1 cellular context compared by ENCODE assay signal in the genomic region with DNA sequence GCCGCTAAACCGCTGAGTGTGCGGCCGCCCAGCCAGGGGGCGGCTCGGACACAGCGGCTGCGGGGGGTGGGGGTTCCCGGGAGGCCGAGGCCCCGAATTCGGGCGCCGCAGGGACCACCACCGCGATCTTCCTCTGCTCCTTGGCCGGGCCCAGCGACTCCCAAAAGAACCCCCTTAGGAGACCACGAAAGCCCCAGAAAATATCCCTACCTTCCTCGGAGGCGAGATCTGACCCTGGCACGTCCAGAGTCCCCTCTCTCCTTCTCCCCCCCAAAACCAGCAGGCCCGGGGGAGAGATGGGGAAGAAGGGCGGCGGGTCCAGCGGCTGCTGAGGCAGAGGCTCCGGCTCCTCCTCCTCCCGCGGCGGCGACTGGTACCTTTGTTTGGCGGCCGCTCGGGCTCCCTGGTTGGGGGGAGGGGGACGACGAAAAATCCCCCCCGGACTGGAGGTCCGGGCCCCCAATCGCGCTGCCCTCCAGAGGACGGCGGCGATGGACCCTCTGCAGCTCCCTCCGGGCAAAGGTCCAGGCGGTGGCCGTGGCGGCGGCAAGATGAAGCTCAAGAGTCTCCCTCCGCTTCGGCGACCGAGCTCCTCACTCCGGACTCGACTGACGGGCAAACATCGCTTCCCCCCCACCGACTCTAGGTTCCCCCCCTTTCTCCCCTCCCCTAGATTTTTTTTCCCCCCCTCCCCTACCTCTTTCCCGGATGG.
TF ChIP-seq lines count a peak whose summit lies in the region.

A gene with protein sequence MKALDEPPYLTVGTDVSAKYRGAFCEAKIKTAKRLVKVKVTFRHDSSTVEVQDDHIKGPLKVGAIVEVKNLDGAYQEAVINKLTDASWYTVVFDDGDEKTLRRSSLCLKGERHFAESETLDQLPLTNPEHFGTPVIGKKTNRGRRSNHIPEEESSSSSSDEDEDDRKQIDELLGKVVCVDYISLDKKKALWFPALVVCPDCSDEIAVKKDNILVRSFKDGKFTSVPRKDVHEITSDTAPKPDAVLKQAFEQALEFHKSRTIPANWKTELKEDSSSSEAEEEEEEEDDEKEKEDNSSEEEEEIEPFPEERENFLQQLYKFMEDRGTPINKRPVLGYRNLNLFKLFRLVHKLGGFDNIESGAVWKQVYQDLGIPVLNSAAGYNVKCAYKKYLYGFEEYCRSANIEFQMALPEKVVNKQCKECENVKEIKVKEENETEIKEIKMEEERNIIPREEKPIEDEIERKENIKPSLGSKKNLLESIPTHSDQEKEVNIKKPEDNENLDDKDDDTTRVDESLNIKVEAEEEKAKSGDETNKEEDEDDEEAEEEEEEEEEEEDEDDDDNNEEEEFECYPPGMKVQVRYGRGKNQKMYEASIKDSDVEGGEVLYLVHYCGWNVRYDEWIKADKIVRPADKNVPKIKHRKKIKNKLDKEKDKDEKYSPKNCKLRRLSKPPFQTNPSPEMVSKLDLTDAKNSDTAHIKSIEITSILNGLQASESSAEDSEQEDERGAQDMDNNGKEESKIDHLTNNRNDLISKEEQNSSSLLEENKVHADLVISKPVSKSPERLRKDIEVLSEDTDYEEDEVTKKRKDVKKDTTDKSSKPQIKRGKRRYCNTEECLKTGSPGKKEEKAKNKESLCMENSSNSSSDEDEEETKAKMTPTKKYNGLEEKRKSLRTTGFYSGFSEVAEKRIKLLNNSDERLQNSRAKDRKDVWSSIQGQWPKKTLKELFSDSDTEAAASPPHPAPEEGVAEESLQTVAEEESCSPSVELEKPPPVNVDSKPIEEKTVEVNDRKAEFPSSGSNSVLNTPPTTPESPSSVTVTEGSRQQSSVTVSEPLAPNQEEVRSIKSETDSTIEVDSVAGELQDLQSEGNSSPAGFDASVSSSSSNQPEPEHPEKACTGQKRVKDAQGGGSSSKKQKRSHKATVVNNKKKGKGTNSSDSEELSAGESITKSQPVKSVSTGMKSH (N-terminal part only) (minus strand): TSS at position 621 of the 712 bp plus-strand sequence. CDS start 1,260 bp downstream, outside the sequence.

TF ChIP-seq in K562, 482 proteins besides CTCF, POLR2A, EP300 and RAD21 (continued from another document and continues in another):
- TF ChIP-seq, protein P1, sequence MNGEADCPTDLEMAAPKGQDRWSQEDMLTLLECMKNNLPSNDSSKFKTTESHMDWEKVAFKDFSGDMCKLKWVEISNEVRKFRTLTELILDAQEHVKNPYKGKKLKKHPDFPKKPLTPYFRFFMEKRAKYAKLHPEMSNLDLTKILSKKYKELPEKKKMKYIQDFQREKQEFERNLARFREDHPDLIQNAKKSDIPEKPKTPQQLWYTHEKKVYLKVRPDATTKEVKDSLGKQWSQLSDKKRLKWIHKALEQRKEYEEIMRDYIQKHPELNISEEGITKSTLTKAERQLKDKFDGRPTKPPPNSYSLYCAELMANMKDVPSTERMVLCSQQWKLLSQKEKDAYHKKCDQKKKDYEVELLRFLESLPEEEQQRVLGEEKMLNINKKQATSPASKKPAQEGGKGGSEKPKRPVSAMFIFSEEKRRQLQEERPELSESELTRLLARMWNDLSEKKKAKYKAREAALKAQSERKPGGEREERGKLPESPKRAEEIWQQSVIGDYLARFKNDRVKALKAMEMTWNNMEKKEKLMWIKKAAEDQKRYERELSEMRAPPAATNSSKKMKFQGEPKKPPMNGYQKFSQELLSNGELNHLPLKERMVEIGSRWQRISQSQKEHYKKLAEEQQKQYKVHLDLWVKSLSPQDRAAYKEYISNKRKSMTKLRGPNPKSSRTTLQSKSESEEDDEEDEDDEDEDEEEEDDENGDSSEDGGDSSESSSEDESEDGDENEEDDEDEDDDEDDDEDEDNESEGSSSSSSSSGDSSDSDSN (IDR thresholded peaks at IDR 0.05; ENCODE audit: borderline replicate concordance in 1 of 2, low read depth in 2 of 2, low read length in 2 of 2), result peak; percentile 52 to 56; a peak in 1 of 4 replicates
- TF ChIP-seq, protein P2, sequence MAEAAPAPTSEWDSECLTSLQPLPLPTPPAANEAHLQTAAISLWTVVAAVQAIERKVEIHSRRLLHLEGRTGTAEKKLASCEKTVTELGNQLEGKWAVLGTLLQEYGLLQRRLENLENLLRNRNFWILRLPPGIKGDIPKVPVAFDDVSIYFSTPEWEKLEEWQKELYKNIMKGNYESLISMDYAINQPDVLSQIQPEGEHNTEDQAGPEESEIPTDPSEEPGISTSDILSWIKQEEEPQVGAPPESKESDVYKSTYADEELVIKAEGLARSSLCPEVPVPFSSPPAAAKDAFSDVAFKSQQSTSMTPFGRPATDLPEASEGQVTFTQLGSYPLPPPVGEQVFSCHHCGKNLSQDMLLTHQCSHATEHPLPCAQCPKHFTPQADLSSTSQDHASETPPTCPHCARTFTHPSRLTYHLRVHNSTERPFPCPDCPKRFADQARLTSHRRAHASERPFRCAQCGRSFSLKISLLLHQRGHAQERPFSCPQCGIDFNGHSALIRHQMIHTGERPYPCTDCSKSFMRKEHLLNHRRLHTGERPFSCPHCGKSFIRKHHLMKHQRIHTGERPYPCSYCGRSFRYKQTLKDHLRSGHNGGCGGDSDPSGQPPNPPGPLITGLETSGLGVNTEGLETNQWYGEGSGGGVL (CRISPR knock-in tag; IDR thresholded peaks at IDR 0.05), result no peak
- TF ChIP-seq PCBP1 (IDR thresholded peaks at IDR 0.05; ENCODE audit: low read depth, low read length, poor library complexity, severe bottlenecking), result peak; percentile 79
- TF ChIP-seq ZEB2 (IDR thresholded peaks at IDR 0.05), result no peak
- peak; percentile 34; the same call in 1 of the 2 replicates for TF ChIP-seq RB1 (IDR thresholded peaks at IDR 0.05; ENCODE audit: low read depth)
- no peak for TF ChIP-seq TCF7L2 (IDR thresholded peaks at IDR 0.05; ENCODE audit: low read depth, low read length)
- no peak for TF ChIP-seq CBFA2T3 (IDR thresholded peaks at IDR 0.05)
- TF ChIP-seq CBX2 (IDR thresholded peaks at IDR 0.05; ENCODE audit: insufficient read depth, low read length, poor library complexity, severe bottlenecking), result no peak
- TF ChIP-seq FUS (optimal IDR thresholded peaks at IDR 0.05; ENCODE audit: low read depth, low read length), result no peak
- TF ChIP-seq, protein P3, sequence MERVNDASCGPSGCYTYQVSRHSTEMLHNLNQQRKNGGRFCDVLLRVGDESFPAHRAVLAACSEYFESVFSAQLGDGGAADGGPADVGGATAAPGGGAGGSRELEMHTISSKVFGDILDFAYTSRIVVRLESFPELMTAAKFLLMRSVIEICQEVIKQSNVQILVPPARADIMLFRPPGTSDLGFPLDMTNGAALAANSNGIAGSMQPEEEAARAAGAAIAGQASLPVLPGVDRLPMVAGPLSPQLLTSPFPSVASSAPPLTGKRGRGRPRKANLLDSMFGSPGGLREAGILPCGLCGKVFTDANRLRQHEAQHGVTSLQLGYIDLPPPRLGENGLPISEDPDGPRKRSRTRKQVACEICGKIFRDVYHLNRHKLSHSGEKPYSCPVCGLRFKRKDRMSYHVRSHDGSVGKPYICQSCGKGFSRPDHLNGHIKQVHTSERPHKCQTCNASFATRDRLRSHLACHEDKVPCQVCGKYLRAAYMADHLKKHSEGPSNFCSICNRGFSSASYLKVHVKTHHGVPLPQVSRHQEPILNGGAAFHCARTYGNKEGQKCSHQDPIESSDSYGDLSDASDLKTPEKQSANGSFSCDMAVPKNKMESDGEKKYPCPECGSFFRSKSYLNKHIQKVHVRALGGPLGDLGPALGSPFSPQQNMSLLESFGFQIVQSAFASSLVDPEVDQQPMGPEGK (CRISPR knock-in tag; IDR thresholded peaks at IDR 0.05; ENCODE audit: borderline replicate concordance), result peak; percentile 66; the same call in 1 of the 2 replicates
- TF ChIP-seq, protein P4, sequence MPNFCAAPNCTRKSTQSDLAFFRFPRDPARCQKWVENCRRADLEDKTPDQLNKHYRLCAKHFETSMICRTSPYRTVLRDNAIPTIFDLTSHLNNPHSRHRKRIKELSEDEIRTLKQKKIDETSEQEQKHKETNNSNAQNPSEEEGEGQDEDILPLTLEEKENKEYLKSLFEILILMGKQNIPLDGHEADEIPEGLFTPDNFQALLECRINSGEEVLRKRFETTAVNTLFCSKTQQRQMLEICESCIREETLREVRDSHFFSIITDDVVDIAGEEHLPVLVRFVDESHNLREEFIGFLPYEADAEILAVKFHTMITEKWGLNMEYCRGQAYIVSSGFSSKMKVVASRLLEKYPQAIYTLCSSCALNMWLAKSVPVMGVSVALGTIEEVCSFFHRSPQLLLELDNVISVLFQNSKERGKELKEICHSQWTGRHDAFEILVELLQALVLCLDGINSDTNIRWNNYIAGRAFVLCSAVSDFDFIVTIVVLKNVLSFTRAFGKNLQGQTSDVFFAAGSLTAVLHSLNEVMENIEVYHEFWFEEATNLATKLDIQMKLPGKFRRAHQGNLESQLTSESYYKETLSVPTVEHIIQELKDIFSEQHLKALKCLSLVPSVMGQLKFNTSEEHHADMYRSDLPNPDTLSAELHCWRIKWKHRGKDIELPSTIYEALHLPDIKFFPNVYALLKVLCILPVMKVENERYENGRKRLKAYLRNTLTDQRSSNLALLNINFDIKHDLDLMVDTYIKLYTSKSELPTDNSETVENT (CRISPR knock-in tag; IDR thresholded peaks at IDR 0.05), result peak; percentile 88; the same call in 1 of the 2 replicates
- TF ChIP-seq, protein P5, sequence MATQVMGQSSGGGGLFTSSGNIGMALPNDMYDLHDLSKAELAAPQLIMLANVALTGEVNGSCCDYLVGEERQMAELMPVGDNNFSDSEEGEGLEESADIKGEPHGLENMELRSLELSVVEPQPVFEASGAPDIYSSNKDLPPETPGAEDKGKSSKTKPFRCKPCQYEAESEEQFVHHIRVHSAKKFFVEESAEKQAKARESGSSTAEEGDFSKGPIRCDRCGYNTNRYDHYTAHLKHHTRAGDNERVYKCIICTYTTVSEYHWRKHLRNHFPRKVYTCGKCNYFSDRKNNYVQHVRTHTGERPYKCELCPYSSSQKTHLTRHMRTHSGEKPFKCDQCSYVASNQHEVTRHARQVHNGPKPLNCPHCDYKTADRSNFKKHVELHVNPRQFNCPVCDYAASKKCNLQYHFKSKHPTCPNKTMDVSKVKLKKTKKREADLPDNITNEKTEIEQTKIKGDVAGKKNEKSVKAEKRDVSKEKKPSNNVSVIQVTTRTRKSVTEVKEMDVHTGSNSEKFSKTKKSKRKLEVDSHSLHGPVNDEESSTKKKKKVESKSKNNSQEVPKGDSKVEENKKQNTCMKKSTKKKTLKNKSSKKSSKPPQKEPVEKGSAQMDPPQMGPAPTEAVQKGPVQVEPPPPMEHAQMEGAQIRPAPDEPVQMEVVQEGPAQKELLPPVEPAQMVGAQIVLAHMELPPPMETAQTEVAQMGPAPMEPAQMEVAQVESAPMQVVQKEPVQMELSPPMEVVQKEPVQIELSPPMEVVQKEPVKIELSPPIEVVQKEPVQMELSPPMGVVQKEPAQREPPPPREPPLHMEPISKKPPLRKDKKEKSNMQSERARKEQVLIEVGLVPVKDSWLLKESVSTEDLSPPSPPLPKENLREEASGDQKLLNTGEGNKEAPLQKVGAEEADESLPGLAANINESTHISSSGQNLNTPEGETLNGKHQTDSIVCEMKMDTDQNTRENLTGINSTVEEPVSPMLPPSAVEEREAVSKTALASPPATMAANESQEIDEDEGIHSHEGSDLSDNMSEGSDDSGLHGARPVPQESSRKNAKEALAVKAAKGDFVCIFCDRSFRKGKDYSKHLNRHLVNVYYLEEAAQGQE (CRISPR knock-in tag; IDR thresholded peaks at IDR 0.05; ENCODE audit: low read depth), result peak; percentile 69
- 0 out of 2 replicates have a peak, but pooled peaks have one; percentile 51 for TF ChIP-seq OTX1 (CRISPR knock-in tag; IDR thresholded peaks at IDR 0.05)
- no peak for TF ChIP-seq ZNF140 (CRISPR knock-in tag; IDR thresholded peaks at IDR 0.05)
- TF ChIP-seq RBM17 (IDR thresholded peaks at IDR 0.05; ENCODE audit: borderline replicate concordance, low read depth, low read length), result no peak
- no peak for TF ChIP-seq NR3C1 (CRISPR knock-in tag; IDR thresholded peaks at IDR 0.05)
- TF ChIP-seq CREB1 (IDR thresholded peaks at IDR 0.05), result no peak
- TF ChIP-seq CREB1 (CRISPR knock-in tag; IDR thresholded peaks at IDR 0.05), result peak; percentile 3; the same call in 1 of the 2 replicates
- TF ChIP-seq PHTF2 (CRISPR knock-in tag; IDR thresholded peaks at IDR 0.05), result no peak
- TF ChIP-seq KLF13 (tag; IDR thresholded peaks at IDR 0.05; ENCODE audit: borderline replicate concordance, low read depth), result no peak
- no peak for TF ChIP-seq ZC3H8 (IDR thresholded peaks at IDR 0.05)
- no peak; the same call in 1 of the 2 replicates for TF ChIP-seq CXXC5 (CRISPR knock-in tag; IDR thresholded peaks at IDR 0.05)
- 0 out of 2 replicates have a peak, but pooled peaks have one; percentile 56 for TF ChIP-seq ZNF589 (CRISPR knock-in tag; IDR thresholded peaks at IDR 0.05; ENCODE audit: low read depth)
- 0 out of 2 replicates have a peak, but pooled peaks have one; percentile 38 for TF ChIP-seq ZNF324 (CRISPR knock-in tag; IDR thresholded peaks at IDR 0.05)
- TF ChIP-seq ZSCAN29 (IDR thresholded peaks at IDR 0.05), result 0 out of 2 replicates have a peak, but pooled peaks have one; percentile 29
- no peak for TF ChIP-seq NCOA6 (IDR thresholded peaks at IDR 0.05)
- peak in 1 of 2 experiments; percentile 63; a peak in 2 of 4 replicates for TF ChIP-seq HDAC1 (IDR thresholded peaks at IDR 0.05)
- no peak for TF ChIP-seq XRCC5 (IDR thresholded peaks at IDR 0.05; ENCODE audit: low read depth, low read length)
- TF ChIP-seq KLF10 (CRISPR knock-in tag; IDR thresholded peaks at IDR 0.05), result no peak
- TF ChIP-seq, protein P6, sequence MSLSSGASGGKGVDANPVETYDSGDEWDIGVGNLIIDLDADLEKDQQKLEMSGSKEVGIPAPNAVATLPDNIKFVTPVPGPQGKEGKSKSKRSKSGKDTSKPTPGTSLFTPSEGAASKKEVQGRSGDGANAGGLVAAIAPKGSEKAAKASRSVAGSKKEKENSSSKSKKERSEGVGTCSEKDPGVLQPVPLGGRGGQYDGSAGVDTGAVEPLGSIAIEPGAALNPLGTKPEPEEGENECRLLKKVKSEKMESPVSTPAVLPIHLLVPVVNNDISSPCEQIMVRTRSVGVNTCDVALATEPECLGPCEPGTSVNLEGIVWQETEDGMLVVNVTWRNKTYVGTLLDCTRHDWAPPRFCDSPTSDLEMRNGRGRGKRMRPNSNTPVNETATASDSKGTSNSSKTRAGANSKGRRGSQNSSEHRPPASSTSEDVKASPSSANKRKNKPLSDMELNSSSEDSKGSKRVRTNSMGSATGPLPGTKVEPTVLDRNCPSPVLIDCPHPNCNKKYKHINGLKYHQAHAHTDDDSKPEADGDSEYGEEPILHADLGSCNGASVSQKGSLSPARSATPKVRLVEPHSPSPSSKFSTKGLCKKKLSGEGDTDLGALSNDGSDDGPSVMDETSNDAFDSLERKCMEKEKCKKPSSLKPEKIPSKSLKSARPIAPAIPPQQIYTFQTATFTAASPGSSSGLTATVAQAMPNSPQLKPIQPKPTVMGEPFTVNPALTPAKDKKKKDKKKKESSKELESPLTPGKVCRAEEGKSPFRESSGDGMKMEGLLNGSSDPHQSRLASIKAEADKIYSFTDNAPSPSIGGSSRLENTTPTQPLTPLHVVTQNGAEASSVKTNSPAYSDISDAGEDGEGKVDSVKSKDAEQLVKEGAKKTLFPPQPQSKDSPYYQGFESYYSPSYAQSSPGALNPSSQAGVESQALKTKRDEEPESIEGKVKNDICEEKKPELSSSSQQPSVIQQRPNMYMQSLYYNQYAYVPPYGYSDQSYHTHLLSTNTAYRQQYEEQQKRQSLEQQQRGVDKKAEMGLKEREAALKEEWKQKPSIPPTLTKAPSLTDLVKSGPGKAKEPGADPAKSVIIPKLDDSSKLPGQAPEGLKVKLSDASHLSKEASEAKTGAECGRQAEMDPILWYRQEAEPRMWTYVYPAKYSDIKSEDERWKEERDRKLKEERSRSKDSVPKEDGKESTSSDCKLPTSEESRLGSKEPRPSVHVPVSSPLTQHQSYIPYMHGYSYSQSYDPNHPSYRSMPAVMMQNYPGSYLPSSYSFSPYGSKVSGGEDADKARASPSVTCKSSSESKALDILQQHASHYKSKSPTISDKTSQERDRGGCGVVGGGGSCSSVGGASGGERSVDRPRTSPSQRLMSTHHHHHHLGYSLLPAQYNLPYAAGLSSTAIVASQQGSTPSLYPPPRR (CRISPR knock-in tag; IDR thresholded peaks at IDR 0.05; ENCODE audit: borderline replicate concordance), result no peak
